In the genomic region with DNA sequence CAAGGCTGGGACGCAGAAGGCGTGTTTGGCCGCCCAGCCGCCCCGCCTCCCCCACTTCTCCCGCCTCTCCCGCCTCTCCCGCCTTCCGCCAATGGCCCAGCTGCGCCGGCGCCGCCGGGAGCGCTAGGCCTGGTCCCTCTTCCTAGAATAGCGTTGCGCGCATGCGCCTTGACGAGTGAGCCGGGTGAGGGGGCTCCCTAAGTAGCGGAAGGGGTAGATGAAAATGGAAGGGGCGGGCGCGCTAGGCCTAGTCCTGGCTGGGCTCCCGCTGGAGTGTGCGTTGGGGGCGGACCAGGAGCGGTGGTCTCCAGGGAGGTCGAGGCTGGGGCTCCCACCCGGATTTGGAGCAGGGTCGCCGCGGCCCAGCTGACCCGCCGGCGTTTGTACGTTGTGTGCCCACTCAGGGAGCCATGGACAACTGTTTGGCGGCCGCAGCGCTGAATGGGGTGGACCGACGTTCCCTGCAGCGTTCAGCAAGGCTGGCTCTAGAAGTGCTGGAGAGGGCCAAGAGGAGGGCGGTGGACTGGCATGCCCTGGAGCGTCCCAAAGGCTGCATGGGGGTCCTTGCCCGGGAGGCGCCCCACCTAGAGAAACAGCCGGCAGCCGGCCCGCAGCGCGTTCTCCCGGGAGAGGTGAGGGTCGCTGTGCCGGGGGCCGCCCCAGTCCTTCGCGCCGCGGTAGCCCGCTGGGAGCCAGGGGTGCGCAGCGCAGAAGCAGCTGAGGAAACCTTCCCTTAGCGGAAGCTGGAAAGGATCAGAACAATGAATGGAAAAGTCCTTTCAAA, we compare ENCODE assay signal across 8 cellular contexts. TPM values are rescaled to one million over a fixed set of nuclear protein-coding genes. Genes with fewer than 3 reads are reported as not detected.
DNase-seq lines count a peak whose midpoint lies in the region; ATAC-seq and TF ChIP-seq lines count a peak whose summit lies in the region.

A gene with protein sequence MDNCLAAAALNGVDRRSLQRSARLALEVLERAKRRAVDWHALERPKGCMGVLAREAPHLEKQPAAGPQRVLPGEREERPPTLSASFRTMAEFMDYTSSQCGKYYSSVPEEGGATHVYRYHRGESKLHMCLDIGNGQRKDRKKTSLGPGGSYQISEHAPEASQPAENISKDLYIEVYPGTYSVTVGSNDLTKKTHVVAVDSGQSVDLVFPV (plus strand): TSS at position 150 of the 784 bp plus-strand sequence. CDS start 261 bp downstream, at position 411.

- peak within 1 kb of the TSS; percentile 85 for H3K4me3 ChIP-seq in AG04449 (ENCODE audit: low read depth, low read length)

- peak within 1 kb of the TSS; percentile 91 to 95 (median 92) for H3K4me3 Mint-ChIP-seq in immature natural killer cell

- peak within 1 kb of the TSS; percentile 93 for H3K27ac ChIP-seq in caudate nucleus (ENCODE audit: low read depth, low read length)

- POLR2A ChIA-PET in AG04449 (lab: Yijun Ruan, JAX): interaction anchor here (0.9 to 1.5 kb wide), 4 partner anchors 40 to 223 kb away, joined by 3 read pairs; no protein-coding TSS in a partner anchor

- H3K9me3 Mint-ChIP-seq in immature natural killer cell: no peaks in the 10 kb centered on the region

- ATAC-seq in GM18907 (IDR thresholded peaks at IDR 0.05; ENCODE audit: unreplicated experiment) (peak; percentile 80), HG03175 (IDR thresholded peaks at IDR 0.05; ENCODE audit: unreplicated experiment) (peak; percentile 63)

- H3K27ac Mint-ChIP-seq in immature natural killer cell: peak within 1 kb of the TSS; percentile 57 to 89 (median 78)

- DNase-seq in AG04449 (ENCODE audit: low read depth, low spot score) (no peak), NCI-H345 (lab: John Stamatoyannopoulos, UW) (peak; percentile 98), caudate nucleus (lab: John Stamatoyannopoulos, UW) (peak; percentile 41 to 97 (median 92)), immature natural killer cell (peak; percentile 72 to 82 (median 73)), smooth muscle cell of the brain vasculature (ENCODE audit: low read depth, low spot score) (peak; percentile 92)
- DNase-seq in activated CD4-positive, CD25-positive, alpha-beta regulatory T cell (lab: John Stamatoyannopoulos, UW): peak; percentile 42 to 57 (median 50)

- no peak for TF ChIP-seq CTCF in AG04449 (IDR thresholded peaks at IDR 0.05; ENCODE audit: insufficient read depth, low read length, missing control alignments)

- H3K36me3 Mint-ChIP-seq in immature natural killer cell: no peaks in the 10 kb centered on the region

- CTCF ChIA-PET in AG04449 (lab: Yijun Ruan, JAX): interaction anchor here (0.9 to 3.6 kb wide), 3 partner anchors 10 to 96 kb away, joined by 4 to 19 read pairs (median 4); no protein-coding TSS in a partner anchor

- H3K27me3 Mint-ChIP-seq in immature natural killer cell (ENCODE audit: low read depth in 3 of 3): peaks cover 0 to 7% (median 2%) of the 10 kb centered on the region in 3 donors

- H3K4me1 Mint-ChIP-seq in immature natural killer cell: peaks cover 29 to 50% of the 10 kb centered on the region in 2 donors

RNA-seq across cellular contexts. Expression of the gene that starts here (rescaled TPM):
- 10 to 100 TPM in 1 of 3 donors, 1 to 10 TPM in 2; 5.4 to 20.7 (median 7.3) TPM for polyA plus RNA-seq in immature natural killer cell
